In the genomic region with DNA sequence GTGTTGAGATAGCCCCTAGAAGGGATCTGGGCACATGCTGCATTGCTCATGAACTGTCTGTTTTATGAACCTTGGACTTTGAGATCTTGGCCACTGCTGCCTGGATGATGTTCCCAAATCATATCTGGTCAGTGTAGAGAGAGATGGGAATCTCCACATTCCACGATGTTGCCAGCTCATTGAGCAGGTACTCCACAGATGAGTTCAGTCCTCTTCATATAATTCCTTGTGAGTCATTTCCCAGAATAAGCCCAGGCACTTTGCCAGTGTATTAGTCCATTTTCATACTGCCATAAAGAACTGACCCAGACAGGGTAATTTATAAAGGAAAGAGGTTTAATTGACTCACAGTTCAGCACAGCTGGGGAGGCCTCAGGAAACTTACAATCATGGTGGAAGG, we compare ENCODE assay signal across 10 cellular contexts.
A peak's percentile ranks its signal among the peaks of the same experiment; 100 is the strongest.
DNase-seq lines count a peak whose midpoint lies in the region; ATAC-seq and TF ChIP-seq lines count a peak whose summit lies in the region.
"Had no signal": no experiment of that assay in that cellular context is flagged by ENCODE, and none has a peak within 500 bp of the region (broad histone marks: within the 10 kb centered on the region; RNA-seq: fewer than 3 reads in every experiment).

No MANE protein-coding gene starts in this region.

- H3K4me1 ChIP-seq in mucosa of descending colon (ENCODE audit: low read depth) = no peaks in the 10 kb centered on the region

- no peak overlapping the region for H3K4me3 ChIP-seq in mucosa of descending colon

- peak; percentile 55 for ATAC-seq in mucosa of descending colon
- ATAC-seq in HG02938 (IDR thresholded peaks at IDR 0.05; ENCODE audit: unreplicated experiment) = no peak
- no peak for ATAC-seq in HG02678 (IDR thresholded peaks at IDR 0.05; ENCODE audit: unreplicated experiment)
- ATAC-seq in GM18520 (IDR thresholded peaks at IDR 0.05; ENCODE audit: unreplicated experiment) = no peak
- ATAC-seq in HG03025 (IDR thresholded peaks at IDR 0.05; ENCODE audit: low FRiP score, unreplicated experiment) = no peak

- DNase-seq in DMS53 treated with DMSO at 0.1 percent for 48 hours (lab: John Stamatoyannopoulos, UW; ENCODE audit: unreplicated experiment) (peak; percentile 21), NCI-H226 (peak; percentile 95), dedifferentiated amniotic fluid mesenchymal stem cell (ENCODE audit: extremely low spot score) (peak; percentile 67), mucosa of descending colon (no peak)
- DNase-seq: activated CD4-positive, alpha-beta T cell treated with anti-CD3 and anti-CD28 coated beads for 48 hours; NCI-H510A had no signal

- intact Hi-C loops in mucosa of descending colon (cut with DNase I, micrococcal nuclease) = no loop called here

- H3K9me3 ChIP-seq in mucosa of descending colon = no peaks in the 10 kb centered on the region

- H3K36me3 ChIP-seq in mucosa of descending colon (ENCODE audit: low read depth) = no peaks in the 10 kb centered on the region

- no peak for TF ChIP-seq CTCF in mucosa of descending colon (IDR thresholded peaks at IDR 0.05)

Comparison
In these comparisons a context has a peak if more than half of its experiments do, and no peak if none do; other contexts are left out.
1. DNase-seq: peak in DMS53 treated with DMSO at 0.1 percent for 48 hours (single experiment), NCI-H226 (single experiment) and dedifferentiated amniotic fluid mesenchymal stem cell (single experiment); none in mucosa of descending colon (0 of 3).